In the genomic region with DNA sequence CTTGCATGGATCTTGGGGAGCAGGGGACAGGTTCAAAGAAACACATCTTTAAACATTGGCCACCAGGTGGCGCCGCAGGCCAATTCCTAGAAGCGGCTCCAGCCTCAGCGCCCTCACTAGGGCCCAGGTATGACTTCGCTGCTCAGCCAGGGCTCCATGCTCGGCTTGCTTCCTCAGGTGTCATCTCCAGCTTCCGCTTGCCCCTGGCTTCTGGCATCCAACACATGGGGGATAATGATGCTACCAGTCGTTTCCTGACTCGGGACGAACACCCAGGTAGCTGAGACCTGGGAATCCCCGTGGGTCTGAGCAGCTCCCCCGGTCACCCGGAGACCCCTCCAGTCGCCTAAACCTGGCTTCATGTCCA, we compare ENCODE assay signal across 1 cellular context.
TF ChIP-seq lines count a peak whose summit lies in the region.

No MANE protein-coding gene starts in this region.

TF ChIP-seq in HepG2, 621 proteins besides CTCF, POLR2A, EP300 and RAD21 (continued from another document and continues in another):
- TF ChIP-seq KIAA2018 (CRISPR knock-in tag; IDR thresholded peaks at IDR 0.05; ENCODE audit: borderline replicate concordance) (no peak), KMT2A (CRISPR knock-in tag; IDR thresholded peaks at IDR 0.05) (0 out of 2 replicates have a peak, but pooled peaks have one; percentile 28), KAT7 (CRISPR knock-in tag; IDR thresholded peaks at IDR 0.05; ENCODE audit: borderline replicate concordance) (no peak), RFX5 (IDR thresholded peaks at IDR 0.05; ENCODE audit: low read depth, low read length) (no peak), ZBTB21 (CRISPR knock-in tag; IDR thresholded peaks at IDR 0.05) (no peak), GPN1 (CRISPR knock-in tag; IDR thresholded peaks at IDR 0.05; ENCODE audit: borderline replicate concordance) (no peak), MIXL1 (CRISPR knock-in tag; IDR thresholded peaks at IDR 0.05) (no peak), IKZF4 (CRISPR knock-in tag; IDR thresholded peaks at IDR 0.05; ENCODE audit: borderline replicate concordance, low read depth, not compliant biosample characterization) (no peak), ZNF572 (CRISPR knock-in tag; IDR thresholded peaks at IDR 0.05) (no peak), PPARG (CRISPR knock-in tag; conservative IDR thresholded peaks at IDR 0.05) (no peak), ZFYVE20 (CRISPR knock-in tag; IDR thresholded peaks at IDR 0.05; ENCODE audit: borderline replicate concordance, low read depth) (no peak), ZNF558 (CRISPR knock-in tag; IDR thresholded peaks at IDR 0.05; ENCODE audit: borderline replicate concordance) (no peak), KLF16 (CRISPR knock-in tag; IDR thresholded peaks at IDR 0.05) (peak in 1 of 2 experiments; percentile 37; a peak in 1 of 4 replicates), TMF1 (CRISPR knock-in tag; IDR thresholded peaks at IDR 0.05; ENCODE audit: low read depth) (no peak), ARNT2 (CRISPR knock-in tag; IDR thresholded peaks at IDR 0.05; ENCODE audit: low read depth) (no peak), ZNF629 (CRISPR knock-in tag; conservative IDR thresholded peaks at IDR 0.05) (no peak), ZFP36 (IDR thresholded peaks at IDR 0.05; ENCODE audit: borderline replicate concordance, low read depth, low read length, partially characterized antibody) (no peak), MXD4 (CRISPR knock-in tag; IDR thresholded peaks at IDR 0.05) (0 out of 2 replicates have a peak, but pooled peaks have one; percentile 42), IRF2 (CRISPR knock-in tag; IDR thresholded peaks at IDR 0.05) (0 out of 2 replicates have a peak, but pooled peaks have one; percentile 42), HDAC2 (CRISPR knock-in tag; IDR thresholded peaks at IDR 0.05) (peak; percentile 22; the same call in 1 of the 2 replicates), SP4 (CRISPR knock-in tag; IDR thresholded peaks at IDR 0.05) (no peak), FOXK1 (CRISPR knock-in tag; IDR thresholded peaks at IDR 0.05; ENCODE audit: borderline replicate concordance, low read depth) (no peak), PAXIP1 (CRISPR knock-in tag; conservative IDR thresholded peaks at IDR 0.05) (no peak; the same call in 1 of the 2 replicates), SALL1 (CRISPR knock-in tag; IDR thresholded peaks at IDR 0.05) (peak; percentile 38; the same call in 1 of the 2 replicates), YY1 (IDR thresholded peaks at IDR 0.05; ENCODE audit: insufficient read depth, insufficient replicate concordance, low read depth, low read length) (peak; percentile 38), ZNF550 (CRISPR knock-in tag; IDR thresholded peaks at IDR 0.05; ENCODE audit: borderline replicate concordance) (no peak), ZNF468 (CRISPR knock-in tag; IDR thresholded peaks at IDR 0.05) (no peak), ZNF264 (CRISPR knock-in tag; IDR thresholded peaks at IDR 0.05) (no peak), ARNTL (CRISPR knock-in tag; IDR thresholded peaks at IDR 0.05) (no peak), FOXM1 (CRISPR knock-in tag; IDR thresholded peaks at IDR 0.05) (no peak), MBD4 (IDR thresholded peaks at IDR 0.05; ENCODE audit: borderline replicate concordance, low read length) (no peak), TAF15 (IDR thresholded peaks at IDR 0.05; ENCODE audit: low read depth, low read length, poor library complexity, severe bottlenecking) (no peak), GATAD1 (CRISPR knock-in tag; IDR thresholded peaks at IDR 0.05) (0 out of 2 replicates have a peak, but pooled peaks have one; percentile 14), ZNF501 (CRISPR knock-in tag; IDR thresholded peaks at IDR 0.05) (no peak), NCOA1 (CRISPR knock-in tag; IDR thresholded peaks at IDR 0.05) (no peak), FOSL2 (CRISPR knock-in tag; IDR thresholded peaks at IDR 0.05) (peak; percentile 66), TP53 (CRISPR knock-in tag; conservative IDR thresholded peaks at IDR 0.05) (no peak), PHF20 (CRISPR knock-in tag; IDR thresholded peaks at IDR 0.05) (no peak), ZNF713 (CRISPR knock-in tag; IDR thresholded peaks at IDR 0.05) (no peak), SMYD3 (CRISPR knock-in tag; IDR thresholded peaks at IDR 0.05) (no peak), NFKB2 (CRISPR knock-in tag; IDR thresholded peaks at IDR 0.05; ENCODE audit: borderline replicate concordance) (no peak; the same call in 1 of the 2 replicates), NR2F6 (IDR thresholded peaks at IDR 0.05) (no peak), NR2F6 (CRISPR knock-in tag; IDR thresholded peaks at IDR 0.05) (0 out of 2 replicates have a peak, but pooled peaks have one; percentile 17), DRAP1 (CRISPR knock-in tag; IDR thresholded peaks at IDR 0.05) (no peak)
- TF ChIP-seq, protein P1, sequence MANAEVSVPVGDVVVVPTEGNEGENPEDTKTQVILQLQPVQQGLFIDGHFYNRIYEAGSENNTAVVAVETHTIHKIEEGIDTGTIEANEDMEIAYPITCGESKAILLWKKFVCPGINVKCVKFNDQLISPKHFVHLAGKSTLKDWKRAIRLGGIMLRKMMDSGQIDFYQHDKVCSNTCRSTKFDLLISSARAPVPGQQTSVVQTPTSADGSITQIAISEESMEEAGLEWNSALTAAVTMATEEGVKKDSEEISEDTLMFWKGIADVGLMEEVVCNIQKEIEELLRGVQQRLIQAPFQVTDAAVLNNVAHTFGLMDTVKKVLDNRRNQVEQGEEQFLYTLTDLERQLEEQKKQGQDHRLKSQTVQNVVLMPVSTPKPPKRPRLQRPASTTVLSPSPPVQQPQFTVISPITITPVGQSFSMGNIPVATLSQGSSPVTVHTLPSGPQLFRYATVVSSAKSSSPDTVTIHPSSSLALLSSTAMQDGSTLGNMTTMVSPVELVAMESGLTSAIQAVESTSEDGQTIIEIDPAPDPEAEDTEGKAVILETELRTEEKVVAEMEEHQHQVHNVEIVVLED (CRISPR knock-in tag; IDR thresholded peaks at IDR 0.05; ENCODE audit: borderline replicate concordance) = no peak
- TF ChIP-seq, protein P2, sequence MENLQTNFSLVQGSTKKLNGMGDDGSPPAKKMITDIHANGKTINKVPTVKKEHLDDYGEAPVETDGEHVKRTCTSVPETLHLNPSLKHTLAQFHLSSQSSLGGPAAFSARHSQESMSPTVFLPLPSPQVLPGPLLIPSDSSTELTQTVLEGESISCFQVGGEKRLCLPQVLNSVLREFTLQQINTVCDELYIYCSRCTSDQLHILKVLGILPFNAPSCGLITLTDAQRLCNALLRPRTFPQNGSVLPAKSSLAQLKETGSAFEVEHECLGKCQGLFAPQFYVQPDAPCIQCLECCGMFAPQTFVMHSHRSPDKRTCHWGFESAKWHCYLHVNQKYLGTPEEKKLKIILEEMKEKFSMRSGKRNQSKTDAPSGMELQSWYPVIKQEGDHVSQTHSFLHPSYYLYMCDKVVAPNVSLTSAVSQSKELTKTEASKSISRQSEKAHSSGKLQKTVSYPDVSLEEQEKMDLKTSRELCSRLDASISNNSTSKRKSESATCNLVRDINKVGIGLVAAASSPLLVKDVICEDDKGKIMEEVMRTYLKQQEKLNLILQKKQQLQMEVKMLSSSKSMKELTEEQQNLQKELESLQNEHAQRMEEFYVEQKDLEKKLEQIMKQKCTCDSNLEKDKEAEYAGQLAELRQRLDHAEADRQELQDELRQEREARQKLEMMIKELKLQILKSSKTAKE (CRISPR knock-in tag; IDR thresholded peaks at IDR 0.05; ENCODE audit: borderline replicate concordance) = no peak
- TF ChIP-seq, protein P3, sequence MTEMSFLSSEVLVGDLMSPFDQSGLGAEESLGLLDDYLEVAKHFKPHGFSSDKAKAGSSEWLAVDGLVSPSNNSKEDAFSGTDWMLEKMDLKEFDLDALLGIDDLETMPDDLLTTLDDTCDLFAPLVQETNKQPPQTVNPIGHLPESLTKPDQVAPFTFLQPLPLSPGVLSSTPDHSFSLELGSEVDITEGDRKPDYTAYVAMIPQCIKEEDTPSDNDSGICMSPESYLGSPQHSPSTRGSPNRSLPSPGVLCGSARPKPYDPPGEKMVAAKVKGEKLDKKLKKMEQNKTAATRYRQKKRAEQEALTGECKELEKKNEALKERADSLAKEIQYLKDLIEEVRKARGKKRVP (CRISPR knock-in tag; IDR thresholded peaks at IDR 0.05) = no peak
- TF ChIP-seq, protein P4, sequence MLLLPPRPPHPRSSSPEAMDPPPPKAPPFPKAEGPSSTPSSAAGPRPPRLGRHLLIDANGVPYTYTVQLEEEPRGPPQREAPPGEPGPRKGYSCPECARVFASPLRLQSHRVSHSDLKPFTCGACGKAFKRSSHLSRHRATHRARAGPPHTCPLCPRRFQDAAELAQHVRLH (CRISPR knock-in tag; IDR thresholded peaks at IDR 0.05; ENCODE audit: borderline replicate concordance, low read depth) = 0 out of 2 replicates have a peak, but pooled peaks have one; percentile 56
